Comparison of ENCODE assay signal across 27 cellular contexts in the genomic region with DNA sequence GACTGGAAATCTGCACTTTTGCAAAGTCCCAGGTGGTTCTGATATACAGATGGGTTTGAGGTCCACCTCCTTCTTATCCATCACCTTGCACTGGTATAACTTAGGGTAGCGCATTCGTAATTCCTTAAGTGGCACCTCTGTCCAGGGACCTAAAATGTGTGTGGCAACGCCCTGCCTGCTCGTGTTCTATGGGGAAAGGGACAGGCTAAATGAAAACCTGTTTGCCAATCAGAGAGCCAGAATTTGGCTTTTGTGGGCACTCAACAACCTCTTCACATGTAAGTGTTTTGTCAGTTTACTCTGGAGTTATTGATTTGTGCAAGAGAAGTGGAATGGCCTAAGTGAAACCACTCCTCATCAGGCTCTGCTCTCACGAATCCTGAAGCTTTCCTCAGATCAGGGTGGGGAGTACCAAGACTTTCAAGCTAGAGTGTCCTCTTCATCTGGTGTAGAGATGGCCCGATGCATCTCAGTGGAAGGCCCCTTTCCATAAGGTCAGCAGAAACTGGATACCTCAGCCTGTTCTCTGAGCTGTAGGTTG.
"Had no signal": no experiment of that assay in that cellular context is flagged by ENCODE, and none has a peak within 500 bp of the region (broad histone marks: within the 10 kb centered on the region; RNA-seq: fewer than 3 reads in every experiment).

No MANE protein-coding gene starts in this region.

- FAIRE-seq: astrocyte, K562, TTC549 had no signal

- ATAC-seq: activated T-helper 17 cell treated with anti-CD3 and anti-CD28 coated beads, Interleukin-2, amount 50 U/mL, for 72 hours; K562; T-cell had no signal

- H3K27ac ChIP-seq: cardiac muscle cell, PC-9, VCaP had no signal

- H3K27me3 ChIP-seq: cardiac muscle cell had no signal

- DNase-seq: activated CD4-positive, alpha-beta memory T cell treated with anti-CD3 and anti-CD28 coated beads for 36 hours; activated CD4-positive, alpha-beta T cell treated with anti-CD3 and anti-CD28 coated beads, Interleukin-2, amount 10 ng/mL, durations not matched to agents 7 days and 5 days; activated CD4-positive, CD25-positive, alpha-beta regulatory T cell; activated gamma-delta T cell; activated naive CD4-positive, alpha-beta T cell treated with anti-CD3 and anti-CD28 coated beads for 36 hours; activated T-cell treated with anti-CD3 and anti-CD28 coated beads for 4 hours; activated T-cell treated with anti-CD3 and anti-CD28 coated beads, Interleukin-2, amount 50 U/mL, for 48 hours; amygdala; Karpas-422; MM.1S; NCI-H1105; NCI-H1436 treated with DMSO at 0.1 percent for 48 hours; NCI-H1930; NCI-H2171 treated with DMSO at 0.1 percent for 48 hours; NCI-H226; NCI-H69; PC-9; SIG-M5; T-cell; T-helper 2 cell; T1000 had no signal

- H3K4me3 ChIP-seq: cardiac muscle cell, K562, PC-9 had no signal

- H3K36me3 ChIP-seq: cardiac muscle cell had no signal
